Comparison of ENCODE assay signal across 12 cellular contexts in the genomic region with DNA sequence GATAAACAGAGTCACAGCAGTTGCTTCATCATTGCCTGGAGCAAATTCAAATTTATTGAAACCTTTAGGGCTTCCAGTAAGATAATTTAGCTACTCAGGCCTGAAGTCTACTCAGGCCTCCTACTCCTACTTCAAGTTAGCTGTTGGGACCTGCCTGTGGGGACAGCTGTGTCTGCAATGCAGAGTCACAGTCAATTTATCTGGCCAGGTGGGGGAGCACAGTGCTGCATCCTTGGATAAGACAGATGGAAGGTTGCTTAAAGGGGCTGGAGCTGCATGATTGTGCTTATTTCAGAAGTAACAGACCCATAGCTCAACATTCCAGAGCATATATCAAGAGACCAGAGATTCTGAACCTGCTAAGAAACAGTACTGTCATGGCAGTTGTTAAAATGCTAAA.
"Had no signal": no experiment of that assay in that cellular context is flagged by ENCODE, and none has a peak within 500 bp of the region (broad histone marks: within the 10 kb centered on the region; RNA-seq: fewer than 3 reads in every experiment).

No MANE protein-coding gene starts in this region.

- H3K36me3 Mint-ChIP-seq: type B pancreatic cell had no signal

- H3K4me1 Mint-ChIP-seq: activated naive CD8-positive, alpha-beta T cell treated with anti-CD3 and anti-CD28 coated beads, Interleukin-2, amount 50 U/mL, for 24 hours; nephron had no signal

- H3K9me3 Mint-ChIP-seq: nephron, type B pancreatic cell had no signal

- H3K27me3 Mint-ChIP-seq: activated CD8-positive, alpha-beta T cell treated with anti-CD3 and anti-CD28 coated beads for 36 hours; activated naive CD8-positive, alpha-beta T cell treated with anti-CD3 and anti-CD28 coated beads, Interleukin-2, amount 50 U/mL, for 24 hours had no signal

- H3K4me3 Mint-ChIP-seq: activated CD8-positive, alpha-beta T cell treated with anti-CD3 and anti-CD28 coated beads for 36 hours; activated naive CD8-positive, alpha-beta T cell treated with anti-CD3 and anti-CD28 coated beads, Interleukin-2, amount 50 U/mL, for 24 hours; activated T-cell treated with anti-CD3 and anti-CD28 coated beads, Interleukin-2, amount 50 U/mL, for 72 hours; nephron; type B pancreatic cell had no signal

- DNase-seq: activated CD8-positive, alpha-beta memory T cell treated with anti-CD3 and anti-CD28 coated beads, Interleukin-2, amount 50 U/mL, for 4 hours; activated CD8-positive, alpha-beta T cell treated with anti-CD3 and anti-CD28 coated beads for 36 hours; activated naive CD8-positive, alpha-beta T cell treated with anti-CD3 and anti-CD28 coated beads, Interleukin-2, amount 50 U/mL, for 24 hours; activated T-cell treated with anti-CD3 and anti-CD28 coated beads, Interleukin-2, amount 50 U/mL, for 72 hours; gastrocnemius medialis; mammary epithelial cell; stimulated activated CD4-positive, alpha-beta T cell treated with anti-CD3 and anti-CD28 coated beads, Interleukin-2, amount 100 ng/mL, for 48 hours; stimulated activated naive CD4-positive, alpha-beta T cell treated with Interleukin-2 at 50 U/mL for 16 hours; T-helper 9 cell had no signal

- H3K4me1 ChIP-seq: ascending aorta, gastrocnemius medialis had no signal

- H3K36me3 ChIP-seq: ascending aorta, gastrocnemius medialis had no signal

- H3K27ac Mint-ChIP-seq: activated CD8-positive, alpha-beta T cell treated with anti-CD3 and anti-CD28 coated beads for 36 hours; activated naive CD8-positive, alpha-beta T cell treated with anti-CD3 and anti-CD28 coated beads, Interleukin-2, amount 50 U/mL, for 24 hours; activated T-cell treated with anti-CD3 and anti-CD28 coated beads, Interleukin-2, amount 50 U/mL, for 72 hours; nephron; type B pancreatic cell had no signal

- H3K9me3 ChIP-seq: ascending aorta, gastrocnemius medialis had no signal

- ATAC-seq: activated CD8-positive, alpha-beta T cell treated with anti-CD3 and anti-CD28 coated beads for 36 hours; activated naive CD8-positive, alpha-beta T cell treated with anti-CD3 and anti-CD28 coated beads, Interleukin-2, amount 50 U/mL, for 24 hours; activated T-cell treated with anti-CD3 and anti-CD28 coated beads, Interleukin-2, amount 50 U/mL, for 72 hours; gastrocnemius medialis had no signal

- H3K27me3 ChIP-seq: ascending aorta, gastrocnemius medialis had no signal

- H3K4me3 ChIP-seq: ascending aorta, gastrocnemius medialis had no signal

- H3K27ac ChIP-seq: ascending aorta, gastrocnemius medialis had no signal
